Comparison of ENCODE assay signal across 1 cellular context in genomic region chr9:133609311-133610098, GRCh38.
TF ChIP-seq lines count a peak whose summit lies in the region.

TSS of gene FAM163B (minus strand) at chr9:133609389. CDS start at chr9:133580223, 29,166 bp downstream.

TF ChIP-seq in HepG2, 621 proteins besides CTCF, POLR2A, EP300 and RAD21 (continued from another document and continues in another):
- TF ChIP-seq UBTF (CRISPR knock-in tag; IDR thresholded peaks at IDR 0.05) (no peak), SP4 (CRISPR knock-in tag; IDR thresholded peaks at IDR 0.05) (no peak), ARID4A (CRISPR knock-in tag; IDR thresholded peaks at IDR 0.05; ENCODE audit: borderline replicate concordance) (no peak; the same call in 1 of the 2 replicates), ZNF34 (CRISPR knock-in tag; IDR thresholded peaks at IDR 0.05; ENCODE audit: borderline replicate concordance) (no peak), E2F2 (CRISPR knock-in tag; IDR thresholded peaks at IDR 0.05; ENCODE audit: borderline replicate concordance) (no peak), ZNF572 (CRISPR knock-in tag; IDR thresholded peaks at IDR 0.05) (no peak), ZSCAN22 (CRISPR knock-in tag; IDR thresholded peaks at IDR 0.05) (no peak), ATF1 (CRISPR knock-in tag; IDR thresholded peaks at IDR 0.05) (no peak), NFE2L1 (CRISPR knock-in tag; IDR thresholded peaks at IDR 0.05; ENCODE audit: borderline replicate concordance) (no peak), ZBTB33 (CRISPR knock-in tag; IDR thresholded peaks at IDR 0.05) (no peak), CCDC6 (CRISPR knock-in tag; IDR thresholded peaks at IDR 0.05) (0 out of 2 replicates have a peak, but pooled peaks have one; percentile 69), HOXD1 (CRISPR knock-in tag; IDR thresholded peaks at IDR 0.05) (peak; percentile 73; the same call in 1 of the 2 replicates), ZBTB3 (CRISPR knock-in tag; IDR thresholded peaks at IDR 0.05; ENCODE audit: borderline replicate concordance, low read depth) (no peak), RBM22 (optimal IDR thresholded peaks at IDR 0.05; ENCODE audit: low read length) (no peak), RAD51 (IDR thresholded peaks at IDR 0.05; ENCODE audit: borderline replicate concordance) (no peak), RFX5 (IDR thresholded peaks at IDR 0.05; ENCODE audit: low read depth, low read length) (no peak), NBN (conservative IDR thresholded peaks at IDR 0.05) (no peak), PHF8 (CRISPR knock-in tag; IDR thresholded peaks at IDR 0.05) (no peak), MTA3 (CRISPR knock-in tag; IDR thresholded peaks at IDR 0.05) (no peak), YEATS2 (CRISPR knock-in tag; IDR thresholded peaks at IDR 0.05; ENCODE audit: borderline replicate concordance) (no peak), CENPT (CRISPR knock-in tag; IDR thresholded peaks at IDR 0.05; ENCODE audit: low read depth) (no peak), ZNF3 (CRISPR knock-in tag; IDR thresholded peaks at IDR 0.05) (no peak), CBX1 (IDR thresholded peaks at IDR 0.05; ENCODE audit: low read depth) (no peak), ARNT (IDR thresholded peaks at IDR 0.05) (no peak), ZFP90 (CRISPR knock-in tag; IDR thresholded peaks at IDR 0.05; ENCODE audit: borderline replicate concordance) (no peak), GPBP1L1 (CRISPR knock-in tag; IDR thresholded peaks at IDR 0.05) (no peak), HMG20A (CRISPR knock-in tag; IDR thresholded peaks at IDR 0.05; ENCODE audit: borderline replicate concordance) (no peak), TFE3 (CRISPR knock-in tag; IDR thresholded peaks at IDR 0.05) (peak; percentile 30; the same call in 1 of the 2 replicates), TBL1XR1 (IDR thresholded peaks at IDR 0.05; ENCODE audit: borderline replicate concordance, low read length, partially characterized antibody) (no peak), TMF1 (CRISPR knock-in tag; IDR thresholded peaks at IDR 0.05; ENCODE audit: low read depth) (0 out of 2 replicates have a peak, but pooled peaks have one; percentile 39), ZNF274 (CRISPR knock-in tag; IDR thresholded peaks at IDR 0.05) (no peak), DRAP1 (CRISPR knock-in tag; IDR thresholded peaks at IDR 0.05) (no peak), ZNF124 (CRISPR knock-in tag; IDR thresholded peaks at IDR 0.05) (no peak), ZNF614 (CRISPR knock-in tag; IDR thresholded peaks at IDR 0.05; ENCODE audit: borderline replicate concordance) (no peak), ZNF205 (CRISPR knock-in tag; IDR thresholded peaks at IDR 0.05) (no peak), ETS1 (CRISPR knock-in tag; IDR thresholded peaks at IDR 0.05) (peak; percentile 92), PCBP2 (optimal IDR thresholded peaks at IDR 0.05; ENCODE audit: low read depth, low read length, poor library complexity, severe bottlenecking) (no peak)
- TF ChIP-seq, protein P1, sequence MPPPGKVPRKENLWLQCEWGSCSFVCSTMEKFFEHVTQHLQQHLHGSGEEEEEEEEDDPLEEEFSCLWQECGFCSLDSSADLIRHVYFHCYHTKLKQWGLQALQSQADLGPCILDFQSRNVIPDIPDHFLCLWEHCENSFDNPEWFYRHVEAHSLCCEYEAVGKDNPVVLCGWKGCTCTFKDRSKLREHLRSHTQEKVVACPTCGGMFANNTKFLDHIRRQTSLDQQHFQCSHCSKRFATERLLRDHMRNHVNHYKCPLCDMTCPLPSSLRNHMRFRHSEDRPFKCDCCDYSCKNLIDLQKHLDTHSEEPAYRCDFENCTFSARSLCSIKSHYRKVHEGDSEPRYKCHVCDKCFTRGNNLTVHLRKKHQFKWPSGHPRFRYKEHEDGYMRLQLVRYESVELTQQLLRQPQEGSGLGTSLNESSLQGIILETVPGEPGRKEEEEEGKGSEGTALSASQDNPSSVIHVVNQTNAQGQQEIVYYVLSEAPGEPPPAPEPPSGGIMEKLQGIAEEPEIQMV (CRISPR knock-in tag; IDR thresholded peaks at IDR 0.05; ENCODE audit: low read depth): no peak
- TF ChIP-seq, protein P2, sequence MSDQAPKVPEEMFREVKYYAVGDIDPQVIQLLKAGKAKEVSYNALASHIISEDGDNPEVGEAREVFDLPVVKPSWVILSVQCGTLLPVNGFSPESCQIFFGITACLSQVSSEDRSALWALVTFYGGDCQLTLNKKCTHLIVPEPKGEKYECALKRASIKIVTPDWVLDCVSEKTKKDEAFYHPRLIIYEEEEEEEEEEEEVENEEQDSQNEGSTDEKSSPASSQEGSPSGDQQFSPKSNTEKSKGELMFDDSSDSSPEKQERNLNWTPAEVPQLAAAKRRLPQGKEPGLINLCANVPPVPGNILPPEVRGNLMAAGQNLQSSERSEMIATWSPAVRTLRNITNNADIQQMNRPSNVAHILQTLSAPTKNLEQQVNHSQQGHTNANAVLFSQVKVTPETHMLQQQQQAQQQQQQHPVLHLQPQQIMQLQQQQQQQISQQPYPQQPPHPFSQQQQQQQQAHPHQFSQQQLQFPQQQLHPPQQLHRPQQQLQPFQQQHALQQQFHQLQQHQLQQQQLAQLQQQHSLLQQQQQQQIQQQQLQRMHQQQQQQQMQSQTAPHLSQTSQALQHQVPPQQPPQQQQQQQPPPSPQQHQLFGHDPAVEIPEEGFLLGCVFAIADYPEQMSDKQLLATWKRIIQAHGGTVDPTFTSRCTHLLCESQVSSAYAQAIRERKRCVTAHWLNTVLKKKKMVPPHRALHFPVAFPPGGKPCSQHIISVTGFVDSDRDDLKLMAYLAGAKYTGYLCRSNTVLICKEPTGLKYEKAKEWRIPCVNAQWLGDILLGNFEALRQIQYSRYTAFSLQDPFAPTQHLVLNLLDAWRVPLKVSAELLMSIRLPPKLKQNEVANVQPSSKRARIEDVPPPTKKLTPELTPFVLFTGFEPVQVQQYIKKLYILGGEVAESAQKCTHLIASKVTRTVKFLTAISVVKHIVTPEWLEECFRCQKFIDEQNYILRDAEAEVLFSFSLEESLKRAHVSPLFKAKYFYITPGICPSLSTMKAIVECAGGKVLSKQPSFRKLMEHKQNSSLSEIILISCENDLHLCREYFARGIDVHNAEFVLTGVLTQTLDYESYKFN (CRISPR knock-in tag; conservative IDR thresholded peaks at IDR 0.05): no peak
- TF ChIP-seq, protein P3, sequence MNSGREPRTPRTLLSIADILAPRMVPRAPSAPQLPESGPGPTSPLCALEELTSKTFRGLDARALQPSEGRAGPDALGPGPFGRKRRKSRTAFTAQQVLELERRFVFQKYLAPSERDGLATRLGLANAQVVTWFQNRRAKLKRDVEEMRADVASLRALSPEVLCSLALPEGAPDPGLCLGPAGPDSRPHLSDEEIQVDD (CRISPR knock-in tag; IDR thresholded peaks at IDR 0.05; ENCODE audit: borderline replicate concordance): no peak
